Comparison of ENCODE assay signal across 8 cellular contexts in the genomic region with DNA sequence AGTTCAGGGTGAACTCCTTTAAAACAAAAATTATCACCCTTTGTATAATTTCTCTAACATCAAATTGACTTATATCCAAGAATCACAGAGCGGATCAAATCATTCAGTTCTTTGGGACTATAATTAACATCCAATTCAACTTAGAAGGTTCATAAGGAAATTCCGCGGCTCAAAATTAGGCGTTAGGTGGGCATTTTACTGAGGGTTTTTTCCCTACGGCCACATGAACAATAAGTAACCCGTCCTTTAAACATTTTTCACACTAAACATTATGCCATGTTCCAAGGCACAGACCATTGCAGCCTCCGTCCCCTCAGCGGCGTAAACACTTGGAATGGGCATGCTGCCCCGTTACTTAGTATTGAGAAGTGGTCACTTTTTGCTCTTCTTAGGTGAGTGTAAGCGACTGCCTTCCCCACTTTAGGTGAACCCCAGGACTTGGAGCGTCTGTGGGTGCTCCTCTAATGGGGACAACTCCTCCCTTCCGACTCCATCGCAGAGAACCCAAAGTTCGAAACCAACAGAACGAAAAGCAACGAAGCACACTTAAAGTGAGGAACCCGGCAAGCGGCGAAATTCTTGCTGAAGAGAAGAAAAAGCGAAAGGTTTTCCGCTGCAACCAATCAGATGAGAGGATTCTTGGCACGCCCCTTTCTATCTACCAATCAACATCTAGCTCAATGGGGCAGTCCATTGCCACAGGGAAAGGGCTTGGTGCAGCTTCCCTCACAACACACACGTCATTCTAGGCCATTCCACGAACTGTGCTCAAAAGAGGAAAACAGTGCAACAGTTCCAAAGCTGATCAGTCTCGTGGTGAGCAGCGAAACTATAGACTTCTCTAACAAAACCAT. TPM values are rescaled to one million over a fixed set of nuclear protein-coding genes. Genes with fewer than 3 reads are reported as not detected.
DNase-seq lines count a peak whose midpoint lies in the region; ATAC-seq and TF ChIP-seq lines count a peak whose summit lies in the region.

No MANE protein-coding gene starts in this region.

- H3K36me3 ChIP-seq in DND-41 (ENCODE audit: insufficient read depth, low read length) (no peaks in the 10 kb centered on the region; the same call in 1 of the 2 replicates), KMS-11 (ENCODE audit: insufficient read depth) (no peaks in the 10 kb centered on the region), Panc1 (ENCODE audit: control insufficient read depth, insufficient read depth, low read length) (no peaks in the 10 kb centered on the region; the same call in 1 of the 2 replicates)

- peak overlapping the region; percentile 89 to 96 for H3K27ac Mint-ChIP-seq in natural killer cell treated with Interleukin-12 subunit alpha and Interleukin-12 subunit beta and Interleukin-15 and Interleukin-18, amount 100 ng/mL, for 72 hours

- H3K27me3 Mint-ChIP-seq in natural killer cell treated with Interleukin-12 subunit alpha and Interleukin-12 subunit beta and Interleukin-15 and Interleukin-18, amount 100 ng/mL, for 72 hours, result peaks cover 2 to 5% of the 10 kb centered on the region in 2 donors

- POLR2A ChIA-PET in Panc1 (lab: Charles Lee), result interaction anchor here (0.6 to 0.7 kb wide), 3 partner anchors 16 to 65 kb away, joined by 3 read pairs; no protein-coding TSS in a partner anchor

- peak overlapping the region; percentile 91 for H3K27ac ChIP-seq in DND-41 (ENCODE audit: low read length)
- peak overlapping the region; percentile 88 for H3K27ac ChIP-seq in KMS-11
- H3K27ac ChIP-seq in Panc1 (ENCODE audit: low read length), result peak overlapping the region; percentile 95

- H3K9me3 Mint-ChIP-seq in natural killer cell treated with Interleukin-12 subunit alpha and Interleukin-12 subunit beta and Interleukin-15 and Interleukin-18, amount 100 ng/mL, for 72 hours, result no peaks in the 10 kb centered on the region

- DNase-seq in DND-41, result peak; percentile 94
- DNase-seq in Panc1 (ENCODE audit: low read depth, low spot score), result peak; percentile 98
- peak; percentile 53 to 72 for DNase-seq in activated T-helper 1 cell treated with anti-CD3 and anti-CD28 coated beads, Interleukin-2, amount 50 U/mL, for 16 hours (ENCODE audit: low read depth in 1 of 2, low spot score in 1 of 2)
- DNase-seq in fibroblast of pulmonary artery (ENCODE audit: low read depth), result peak; percentile 99
- peak; percentile 91 for DNase-seq in natural killer cell treated with Interleukin-12 subunit alpha and Interleukin-12 subunit beta and Interleukin-15 and Interleukin-18, amount 100 ng/mL, for 72 hours (ENCODE audit: low spot score)
- peak; percentile 83 for DNase-seq in stimulated activated naive CD4-positive, alpha-beta T cell treated with Interleukin-2 at 50 U/mL for 16 hours (lab: John Stamatoyannopoulos, UW)

- H3K4me3 Mint-ChIP-seq in natural killer cell treated with Interleukin-12 subunit alpha and Interleukin-12 subunit beta and Interleukin-15 and Interleukin-18, amount 100 ng/mL, for 72 hours, result peak overlapping the region; percentile 99

- H3K79me2 ChIP-seq in DND-41 (ENCODE audit: insufficient read depth, low read length) (peaks cover 41% of the 10 kb centered on the region), KMS-11 (ENCODE audit: insufficient read depth, low read depth) (peaks cover 38% of the 10 kb centered on the region)

- H3K4me1 ChIP-seq in DND-41 (ENCODE audit: insufficient read depth, low read length), result peaks cover 44% of the 10 kb centered on the region
- H3K4me1 ChIP-seq in KMS-11 (ENCODE audit: low read depth, poor library complexity, severe bottlenecking), result peaks cover 32% of the 10 kb centered on the region
- peaks cover 29% of the 10 kb centered on the region for H3K4me1 ChIP-seq in Panc1 (ENCODE audit: control insufficient read depth, insufficient read depth, low read length)

- H3K4me2 ChIP-seq in DND-41 (ENCODE audit: insufficient read depth, low read length), result peak overlapping the region; percentile 91
- peak overlapping the region; percentile 61 for H3K4me2 ChIP-seq in KMS-11

- in situ Hi-C loops in Panc1 (cut with HindIII; ENCODE audit: low pct_unique_long_range_greater_than_20kb, low sequenced_read_pairs), result no loop called here

- peak overlapping the region; percentile 86 for H3K9ac ChIP-seq in DND-41 (ENCODE audit: low read depth, low read length)
- peak overlapping the region; percentile 91 for H3K9ac ChIP-seq in KMS-11

- H3K9me3 ChIP-seq in DND-41 (ENCODE audit: insufficient read depth, low read length, severe bottlenecking) (no peaks in the 10 kb centered on the region), Panc1 (ENCODE audit: control insufficient read depth, insufficient read depth, low read depth, low read length) (no peaks in the 10 kb centered on the region)

- peaks cover 40 to 46% of the 10 kb centered on the region in 2 donors for H3K4me1 Mint-ChIP-seq in natural killer cell treated with Interleukin-12 subunit alpha and Interleukin-12 subunit beta and Interleukin-15 and Interleukin-18, amount 100 ng/mL, for 72 hours (ENCODE audit: low read depth in 2 of 2)

- H3K36me3 Mint-ChIP-seq in natural killer cell treated with Interleukin-12 subunit alpha and Interleukin-12 subunit beta and Interleukin-15 and Interleukin-18, amount 100 ng/mL, for 72 hours, result no peaks in the 10 kb centered on the region

- peaks cover 11% of the 10 kb centered on the region for H3K27me3 ChIP-seq in DND-41 (ENCODE audit: insufficient read depth, low read length, poor library complexity)
- no peaks in the 10 kb centered on the region for H3K27me3 ChIP-seq in KMS-11 (ENCODE audit: insufficient read depth, low read depth)
- no peaks in the 10 kb centered on the region for H3K27me3 ChIP-seq in Panc1 (ENCODE audit: control insufficient read depth, insufficient read depth, low read length)

- peaks cover 18% of the 10 kb centered on the region; the same call in 1 of the 2 replicates for H4K20me1 ChIP-seq in DND-41 (ENCODE audit: insufficient read depth, low read length)
- H4K20me1 ChIP-seq in KMS-11 (ENCODE audit: insufficient read depth), result peaks cover 8% of the 10 kb centered on the region; the same call in 1 of the 2 replicates

- H2AFZ ChIP-seq in DND-41 (ENCODE audit: low read depth, low read length) (peak overlapping the region; percentile 99), KMS-11 (ENCODE audit: low read depth) (peak overlapping the region; percentile 64)

- TF ChIP-seq CTCF in DND-41 (IDR thresholded peaks at IDR 0.05; ENCODE audit: borderline replicate concordance, extremely low read depth, low read length, poor library complexity, severe bottlenecking) (no peak), KMS-11 (conservative IDR thresholded peaks at IDR 0.05; ENCODE audit: low read depth, low read length) (no peak), Panc1 (IDR thresholded peaks at IDR 0.05) (no peak), fibroblast of pulmonary artery (IDR thresholded peaks at IDR 0.05; ENCODE audit: low read length, missing control alignments) (no peak)

- CTCF ChIA-PET in Panc1 (lab: Charles Lee), result interaction anchor here (0.9 kb wide), 1 partner anchor 83 kb away, joined by 3 read pairs; no protein-coding TSS in a partner anchor

- H3K4me3 ChIP-seq in DND-41 (ENCODE audit: low read depth in 1 of 2, low read length in 2 of 2), result peak overlapping the region; percentile 73 to 85
- peak overlapping the region; percentile 96 for H3K4me3 ChIP-seq in KMS-11 (IDR thresholded peaks at IDR 0.05; ENCODE audit: insufficient read depth, low read depth, low read length)
- peak overlapping the region; percentile 79 to 97 for H3K4me3 ChIP-seq in Panc1 (ENCODE audit: low read depth in 2 of 2, low read length in 2 of 2)
- H3K4me3 ChIP-seq in fibroblast of pulmonary artery (replicated peaks; ENCODE audit: low read depth, low read length), result peak overlapping the region; percentile 83

- intact Hi-C loops in Panc1 (cut with micrococcal nuclease; ENCODE audit: unreplicated experiment), result loop anchor here (5.0 kb wide), 1 partner anchor 85 kb away; no protein-coding TSS in a partner anchor

- BruUV-seq in Panc1 (replicated peaks; lab: Mats Ljungman, UMichigan), result TSS peak; percentile 96

- ATAC-seq in DND-41 (ENCODE audit: insufficient read depth, low read depth) (peak; percentile 77), GM21786 (IDR thresholded peaks at IDR 0.05; ENCODE audit: unreplicated experiment) (peak; percentile 74), Panc1 (peak; percentile 89)
- peak; percentile 79 to 86 for ATAC-seq in natural killer cell treated with Interleukin-12 subunit alpha and Interleukin-12 subunit beta and Interleukin-15 and Interleukin-18, amount 100 ng/mL, for 72 hours

RNA-seq across cellular contexts. Expression of a gene that starts 0.9 kb away (rescaled TPM):
- total RNA-seq in Panc1 (2021; ENCODE audit: unreplicated experiment), result 31.3 TPM
- 9.9 TPM for polyA plus RNA-seq in Panc1 (2012; ENCODE audit: insufficient read length)
- 10 to 100 TPM; 59.7 to 66.9 TPM for total RNA-seq in natural killer cell treated with Interleukin-12 subunit alpha and Interleukin-12 subunit beta and Interleukin-15 and Interleukin-18, amount 100 ng/mL, for 72 hours

Comparison
In these comparisons a context has a peak if more than half of its experiments do, and no peak if none do; other contexts are left out.
1. Peak in every context shown above with its lines: DNase-seq, ATAC-seq, H3K4me3 ChIP-seq and H3K27ac ChIP-seq.